ENCODE assay signal across 10 cellular contexts in the genomic region with DNA sequence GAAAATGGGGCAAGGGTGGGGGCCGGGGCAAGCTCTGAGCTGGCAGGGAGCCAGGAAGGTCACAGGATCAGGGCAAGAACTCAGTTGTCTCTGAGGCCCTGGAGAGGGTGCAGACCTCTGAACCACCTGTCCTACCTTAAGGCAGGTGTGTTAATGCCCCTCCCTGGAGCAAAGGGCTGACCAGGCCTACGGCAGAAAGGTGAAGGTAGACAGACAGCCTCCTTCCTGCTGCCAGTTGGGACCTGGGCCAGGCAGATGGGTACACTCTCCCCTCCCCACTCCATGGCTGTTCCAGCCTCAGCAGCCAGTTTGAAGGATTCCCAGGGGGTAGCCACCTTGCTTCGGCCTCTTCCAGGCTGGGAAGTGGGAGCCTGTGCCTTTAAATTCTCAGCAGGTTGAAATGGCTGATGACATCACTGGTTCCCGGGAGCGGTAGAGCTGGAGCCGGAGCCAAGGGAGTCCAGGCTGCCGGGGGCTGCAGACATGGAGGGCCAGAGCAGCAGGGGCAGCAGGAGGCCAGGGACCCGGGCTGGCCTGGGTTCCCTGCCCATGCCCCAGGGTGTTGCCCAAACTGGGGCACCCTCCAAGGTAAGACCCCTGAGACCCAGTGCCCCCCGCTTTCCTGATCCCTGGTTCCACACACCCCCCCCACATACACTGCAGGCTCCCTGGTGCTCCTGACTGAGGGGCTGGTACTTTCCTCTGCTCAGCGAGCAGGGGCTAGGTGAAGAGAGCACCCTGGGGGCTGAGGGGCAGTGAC. TPM values are rescaled to one million over a fixed set of nuclear protein-coding genes. Genes with fewer than 3 reads are reported as not detected.
DNase-seq lines count a peak whose midpoint lies in the region; ATAC-seq and TF ChIP-seq lines count a peak whose summit lies in the region.
"Had no signal": no experiment of that assay in that cellular context is flagged by ENCODE, and none has a peak within 500 bp of the region (broad histone marks: within the 10 kb centered on the region; RNA-seq: fewer than 3 reads in every experiment).

A gene with protein sequence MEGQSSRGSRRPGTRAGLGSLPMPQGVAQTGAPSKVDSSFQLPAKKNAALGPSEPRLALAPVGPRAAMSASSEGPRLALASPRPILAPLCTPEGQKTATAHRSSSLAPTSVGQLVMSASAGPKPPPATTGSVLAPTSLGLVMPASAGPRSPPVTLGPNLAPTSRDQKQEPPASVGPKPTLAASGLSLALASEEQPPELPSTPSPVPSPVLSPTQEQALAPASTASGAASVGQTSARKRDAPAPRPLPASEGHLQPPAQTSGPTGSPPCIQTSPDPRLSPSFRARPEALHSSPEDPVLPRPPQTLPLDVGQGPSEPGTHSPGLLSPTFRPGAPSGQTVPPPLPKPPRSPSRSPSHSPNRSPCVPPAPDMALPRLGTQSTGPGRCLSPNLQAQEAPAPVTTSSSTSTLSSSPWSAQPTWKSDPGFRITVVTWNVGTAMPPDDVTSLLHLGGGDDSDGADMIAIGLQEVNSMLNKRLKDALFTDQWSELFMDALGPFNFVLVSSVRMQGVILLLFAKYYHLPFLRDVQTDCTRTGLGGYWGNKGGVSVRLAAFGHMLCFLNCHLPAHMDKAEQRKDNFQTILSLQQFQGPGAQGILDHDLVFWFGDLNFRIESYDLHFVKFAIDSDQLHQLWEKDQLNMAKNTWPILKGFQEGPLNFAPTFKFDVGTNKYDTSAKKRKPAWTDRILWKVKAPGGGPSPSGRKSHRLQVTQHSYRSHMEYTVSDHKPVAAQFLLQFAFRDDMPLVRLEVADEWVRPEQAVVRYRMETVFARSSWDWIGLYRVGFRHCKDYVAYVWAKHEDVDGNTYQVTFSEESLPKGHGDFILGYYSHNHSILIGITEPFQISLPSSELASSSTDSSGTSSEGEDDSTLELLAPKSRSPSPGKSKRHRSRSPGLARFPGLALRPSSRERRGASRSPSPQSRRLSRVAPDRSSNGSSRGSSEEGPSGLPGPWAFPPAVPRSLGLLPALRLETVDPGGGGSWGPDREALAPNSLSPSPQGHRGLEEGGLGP (plus strand): TSS at position 435 of the 760 bp plus-strand sequence. CDS start 49 bp downstream, at position 484.

- peak within 1 kb of the TSS; percentile 31 to 41 for H3K4me3 ChIP-seq in vagina

- intact Hi-C loops in vagina (cut with DNase I), result no loop called here

- no peaks in the 10 kb centered on the region for H3K9me3 ChIP-seq in vagina
- H3K9me3 ChIP-seq: neutrophil had no signal

- no peak for TF ChIP-seq POLR2A in vagina (IDR thresholded peaks at IDR 0.05)

- no peaks in the 10 kb centered on the region for H3K9me3 Mint-ChIP-seq in memory B cell
- H3K9me3 Mint-ChIP-seq: IgD-negative memory B cell had no signal

- H3K4me1 Mint-ChIP-seq in memory B cell, result peaks cover 12% of the 10 kb centered on the region

- no peak for ATAC-seq in memory B cell (ENCODE audit: low read depth)

- no peaks in the 10 kb centered on the region for H3K36me3 ChIP-seq in vagina
- H3K36me3 ChIP-seq: neutrophil had no signal

- DNase-seq in GM03348 (ENCODE audit: low spot score) (peak; percentile 78), NCI-H69 (lab: John Stamatoyannopoulos, UW) (peak; percentile 97), dermis blood vessel endothelial cell (peak; percentile 43), memory B cell (ENCODE audit: low spot score in 2 of 2) (no peak), vagina (ENCODE audit: extremely low spot score in 2 of 2) (no peak), activated gamma-delta T cell treated with Interleukin-2 at 50 U/mL for 16 hours (no peak), NCI-H1048 (lab: John Stamatoyannopoulos, UW) (no peak)
- no peak for DNase-seq in activated T-cell treated with anti-CD3 and anti-CD28 coated beads, Interleukin-2, amount 50 U/mL, for 48 hours

- no peaks in the 10 kb centered on the region for H3K27me3 ChIP-seq in vagina

- no peak within 1 kb of the TSS for H3K27ac ChIP-seq in vagina
- H3K27ac ChIP-seq: neutrophil had no signal

- H3K4me1 ChIP-seq in vagina, result peaks cover 14% of the 10 kb centered on the region

- no peak for TF ChIP-seq CTCF in vagina (IDR thresholded peaks at IDR 0.05)

- peak within 1 kb of the TSS; percentile 15 for H3K27ac Mint-ChIP-seq in memory B cell

- H3K27me3 Mint-ChIP-seq in memory B cell, result peaks cover 9% of the 10 kb centered on the region

- no peaks in the 10 kb centered on the region for H3K36me3 Mint-ChIP-seq in memory B cell
- H3K36me3 Mint-ChIP-seq: IgD-negative memory B cell had no signal

- no peak within 1 kb of the TSS for H3K4me3 Mint-ChIP-seq in memory B cell

RNA-seq across cellular contexts. Expression of the gene that starts here (rescaled TPM):
- total RNA-seq in dermis blood vessel endothelial cell (0.33 TPM in 1 of 2 replicates, not detected in the other), vagina (5.9 TPM)

Comparison
In these comparisons a context has a peak if more than half of its experiments do, and no peak if none do; other contexts are left out.
1. Peak in DNase-seq in dermis blood vessel endothelial cell; RNA of the gene not detected or under 1 TPM.
2. DNase-seq: peak in GM03348 (single experiment) and NCI-H69 (single experiment); none in memory B cell (0 of 2), vagina (0 of 2), activated T-cell treated with anti-CD3 and anti-CD28 coated beads, Interleukin-2, amount 50 U/mL, for 48 hours (0 of 2), activated gamma-delta T cell treated with Interleukin-2 at 50 U/mL for 16 hours (single experiment) and NCI-H1048 (single experiment).